In the genomic region with DNA sequence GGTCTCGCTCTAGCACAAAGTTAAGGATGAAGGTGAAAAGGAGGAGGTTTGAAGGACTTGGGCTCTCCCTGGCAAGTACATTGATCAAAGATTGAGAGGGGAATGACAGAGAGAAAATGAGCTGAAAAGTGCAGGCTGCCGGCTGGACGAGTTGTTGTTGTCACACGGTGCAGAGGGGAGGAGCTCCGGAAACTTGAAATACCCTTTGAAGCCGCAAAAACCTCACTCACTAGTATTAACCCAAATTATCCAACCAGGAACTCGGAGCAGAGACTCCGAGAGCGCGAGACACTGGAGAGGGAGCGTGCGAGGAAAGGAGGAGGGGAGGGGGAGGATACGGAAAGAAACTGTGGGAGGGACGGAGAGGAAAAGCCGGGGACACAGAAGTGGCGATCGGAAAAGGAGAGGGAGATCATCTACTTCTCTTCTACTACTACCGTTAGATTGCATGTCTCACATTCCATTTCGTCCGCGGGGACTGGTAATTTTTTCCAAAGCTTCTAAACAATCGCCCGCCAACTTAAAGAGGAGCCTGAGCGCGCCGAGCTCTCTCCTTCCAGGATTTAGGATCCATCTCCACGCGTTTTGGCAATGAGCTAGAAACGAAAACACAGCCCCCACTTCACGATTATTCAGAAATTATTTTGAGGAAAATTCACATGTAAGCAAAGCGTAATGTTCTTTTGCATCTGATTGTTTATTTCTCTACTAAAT, we compare ENCODE assay signal across 8 cellular contexts. TPM values are rescaled to one million over a fixed set of nuclear protein-coding genes. Genes with fewer than 3 reads are reported as not detected.
DNase-seq lines count a peak whose midpoint lies in the region; ATAC-seq and TF ChIP-seq lines count a peak whose summit lies in the region.

A gene (minus strand): TSS at position 104 of the 714 bp plus-strand sequence.

- H3K27me3 ChIP-seq in ovary = no peaks in the 10 kb centered on the region

- ATAC-seq in HG03066 (IDR thresholded peaks at IDR 0.05; ENCODE audit: low read depth, unreplicated experiment) (peak; percentile 54), left cardiac atrium (peak; percentile 69 to 78)

- 1% methylated on average over 31 of the region's 31 CpGs for WGBS in ovary, 3 donors

- no peaks in the 10 kb centered on the region for H3K36me3 ChIP-seq in ovary

- TF ChIP-seq CTCF in ovary (IDR thresholded peaks at IDR 0.05) = no peak

- H3K4me3 ChIP-seq in ovary = peak within 1 kb of the TSS; percentile 43

- no peak for TF ChIP-seq EP300 in ovary (IDR thresholded peaks at IDR 0.05)

- DNase-seq in activated CD4-positive, alpha-beta T cell treated with anti-CD3 and anti-CD28 coated beads for 48 hours = peak; percentile 12
- no peak for DNase-seq in activated CD4-positive, alpha-beta T cell treated with anti-CD3 and anti-CD28 coated beads, Interleukin-2, amount 50 U/mL, for 4 hours
- DNase-seq in NCI-H446 treated with DMSO at 0.1 percent for 48 hours (lab: John Stamatoyannopoulos, UW) (peak; percentile 81), amniotic epithelial cell (ENCODE audit: low read depth) (peak; percentile 64), left cardiac atrium (peak; percentile 36), ovary (peak in 3 of 5 donors; percentile 8 to 36 (median 20))
- no peak for DNase-seq in activated effector memory CD4-positive, alpha-beta T cell treated with Interleukin-2 at 50 U/mL for 16 hours

- intact Hi-C loops in left cardiac atrium (cut with DNase I) = no loop called here
- intact Hi-C loops in ovary (cut with DNase I) = no loop called here

- no peaks in the 10 kb centered on the region for H3K9me3 ChIP-seq in ovary

- TF ChIP-seq POLR2A in ovary (IDR thresholded peaks at IDR 0.05) = no peak

- H3K27ac ChIP-seq in ovary = no peak within 1 kb of the TSS

- H3K4me1 ChIP-seq in ovary (ENCODE audit: insufficient read depth) = no peaks in the 10 kb centered on the region

RNA-seq across cellular contexts. Expression of the gene that starts here (rescaled TPM):
- 1 to 10 TPM; 1.7 to 3.1 TPM for total RNA-seq in left cardiac atrium
- 1 to 10 TPM in 6 of 7 donors, under 1 TPM in 1; 0.91 to 3.2 (median 1.7) TPM for total RNA-seq in ovary
- 1 to 10 TPM; 1.4 to 1.7 TPM for polyA plus RNA-seq in ovary

Comparison
In these comparisons a context has a peak if more than half of its experiments do, and no peak if none do; other contexts are left out.
1. DNase-seq: peak in activated CD4-positive, alpha-beta T cell treated with anti-CD3 and anti-CD28 coated beads for 48 hours (single experiment), NCI-H446 treated with DMSO at 0.1 percent for 48 hours (single experiment), amniotic epithelial cell (single experiment), left cardiac atrium (single experiment) and ovary (3 of 5); none in activated CD4-positive, alpha-beta T cell treated with anti-CD3 and anti-CD28 coated beads, Interleukin-2, amount 50 U/mL, for 4 hours (0 of 2) and activated effector memory CD4-positive, alpha-beta T cell treated with Interleukin-2 at 50 U/mL for 16 hours (single experiment).